Comparison of ENCODE assay signal across 8 cellular contexts in genomic region chr22:38228873-38229740, GRCh38. TPM values are rescaled to one million over a fixed set of nuclear protein-coding genes. Genes with fewer than 3 reads are reported as not detected.
DNase-seq lines count a peak whose midpoint lies in the region; ATAC-seq, FAIRE-seq and TF ChIP-seq lines count a peak whose summit lies in the region.

No MANE protein-coding gene starts in this region.

- H3K4me1 Mint-ChIP-seq in T-helper 2 cell treated with Interferon-gamma antibody and Interleukin-4, amounts not matched to agents 5 μg/mL and 100 μg/mL, for 36 hours (ENCODE audit: low read depth), result no peaks in the 10 kb centered on the region

- H3K9me3 Mint-ChIP-seq in T-helper 2 cell treated with Interferon-gamma antibody and Interleukin-4, amounts not matched to agents 5 μg/mL and 100 μg/mL, for 36 hours, result no peaks in the 10 kb centered on the region

- peaks cover 10% of the 10 kb centered on the region for H3K36me3 Mint-ChIP-seq in T-helper 2 cell treated with Interferon-gamma antibody and Interleukin-4, amounts not matched to agents 5 μg/mL and 100 μg/mL, for 36 hours (ENCODE audit: low read depth)

- H3K27ac ChIP-seq in skin epidermis, result peak overlapping the region in 20 of 21 experiments; percentile 37 to 92 (median 80)

- no peak for FAIRE-seq in GM12891 (lab: Jason Lieb, UNC)

- peak overlapping the region; percentile 31 for H3K27ac Mint-ChIP-seq in T-helper 2 cell treated with Interferon-gamma antibody and Interleukin-4, amounts not matched to agents 5 μg/mL and 100 μg/mL, for 36 hours

- no peak for TF ChIP-seq POLR2A in GM12891 (IDR thresholded peaks at IDR 0.05; ENCODE audit: low read depth, low read length)

- no peak overlapping the region for H3K4me3 ChIP-seq in skin epidermis

- ATAC-seq in HG03039 (IDR thresholded peaks at IDR 0.05; ENCODE audit: unreplicated experiment), result no peak

- DNase-seq in GM12891 (ENCODE audit: insufficient read length, low spot score) (no peak), glomerular visceral epithelial cell (ENCODE audit: extremely low spot score) (peak; percentile 34), NCI-H128 (lab: John Stamatoyannopoulos, UW; ENCODE audit: unreplicated experiment) (no peak), Ammon's horn (ENCODE audit: low spot score) (no peak)
- DNase-seq in T-helper 2 cell treated with Interferon-gamma antibody and Interleukin-4, amounts not matched to agents 5 μg/mL and 100 μg/mL, for 36 hours (ENCODE audit: low spot score), result no peak
- no peak for DNase-seq in stimulated activated CD4-positive, alpha-beta T cell treated with anti-CD3 and anti-CD28 coated beads, Interleukin-15, amount 100 ng/mL, for 24 hours

- H3K4me3 Mint-ChIP-seq in T-helper 2 cell treated with Interferon-gamma antibody and Interleukin-4, amounts not matched to agents 5 μg/mL and 100 μg/mL, for 36 hours, result no peak overlapping the region

- no peaks in the 10 kb centered on the region for H3K27me3 Mint-ChIP-seq in T-helper 2 cell treated with Interferon-gamma antibody and Interleukin-4, amounts not matched to agents 5 μg/mL and 100 μg/mL, for 36 hours (ENCODE audit: low read depth)

TF ChIP-seq in GM12891, 5 proteins besides CTCF, POLR2A, EP300 and RAD21:
- TF ChIP-seq POU2F2 (IDR thresholded peaks at IDR 0.05; ENCODE audit: low read depth, low read length) (0 out of 2 replicates have a peak, but pooled peaks have one; percentile 13), SPI1 (IDR thresholded peaks at IDR 0.05; ENCODE audit: low read depth, low read length) (no peak)

RNA-seq across cellular contexts. Expression of gene MAFF, which starts 27.3 kb away (rescaled TPM):
- polyA plus RNA-seq in GM12891 (2012; ENCODE audit: low read depth, missing spikeins), result 2.6 TPM

RNA-seq across cellular contexts. Expression of gene TMEM184B, which starts 43.7 kb away (rescaled TPM):
- polyA plus RNA-seq in GM12891 (2012; ENCODE audit: low read depth, missing spikeins), result 5.5 TPM

RNA-seq across cellular contexts. Expression of gene PLA2G6, which starts 47.5 kb away (rescaled TPM):
- polyA plus RNA-seq in GM12891 (2012; ENCODE audit: low read depth, missing spikeins), result 19.4 TPM
